1 cellular context compared by ENCODE assay signal in genomic region chr17:7572338-7572587, GRCh38.
A peak's percentile ranks its signal among the peaks of the same experiment; 100 is the strongest.
TF ChIP-seq lines count a peak whose summit lies in the region.

No MANE protein-coding gene starts in this region.

TF ChIP-seq in endothelial cell of umbilical vein, 7 proteins besides CTCF, POLR2A, EP300 and RAD21:
- no peak for TF ChIP-seq JUN (IDR thresholded peaks at IDR 0.05; ENCODE audit: borderline replicate concordance, insufficient read depth, insufficient read length, low read depth)
- no peak for TF ChIP-seq GATA2 (IDR thresholded peaks at IDR 0.05; ENCODE audit: insufficient read depth, insufficient read length, low read depth, low read length)
- no peak for TF ChIP-seq EZH2 (IDR thresholded peaks at IDR 0.05; ENCODE audit: borderline replicate concordance, low read depth, low read length, severe bottlenecking)
- peak; percentile 100 for TF ChIP-seq MAX (IDR thresholded peaks at IDR 0.05; ENCODE audit: insufficient read depth, insufficient read length)
- TF ChIP-seq MYC (IDR thresholded peaks at IDR 0.05; ENCODE audit: low read depth, low read length), result peak; percentile 100
